8 cellular contexts compared by ENCODE assay signal in genomic region chr7:28411876-28412662, GRCh38. TPM values are rescaled to one million over a fixed set of nuclear protein-coding genes. Genes with fewer than 3 reads are reported as not detected.
A peak's percentile ranks its signal among the peaks of the same experiment; 100 is the strongest.
DNase-seq lines count a peak whose midpoint lies in the region; ATAC-seq, FAIRE-seq and TF ChIP-seq lines count a peak whose summit lies in the region.

TSS of gene CREB5 (plus strand) at chr7:28412518. CDS start at chr7:28412915, 397 bp downstream.

- no peaks in the 10 kb centered on the region for H3K9me3 ChIP-seq in HepG2 (ENCODE audit: low read length)
- H3K9me3 ChIP-seq in right lobe of liver = no peaks in the 10 kb centered on the region
- H3K9me3 ChIP-seq in K562 (replicated peaks; ENCODE audit: control insufficient read depth, insufficient read depth, low read depth, low read length) = no peaks in the 10 kb centered on the region
- no peaks in the 10 kb centered on the region for H3K9me3 ChIP-seq in aorta (ENCODE audit: control insufficient read depth, low read length)

- TF ChIP-seq POLR2A in HepG2 (IDR thresholded peaks at IDR 0.05; ENCODE audit: insufficient read depth in 1 of 2, low read depth in 2 of 2, low read length in 2 of 2) (no peak), right lobe of liver (IDR thresholded peaks at IDR 0.05) (no peak), K562 (conservative IDR thresholded peaks at IDR 0.05) (no peak)

- CTCF ChIA-PET in HepG2 (lab: Yijun Ruan, JAX; ENCODE audit: low intra/inter-chr PET ratio, low total read pairs) (no interaction called here), K562 (lab: Yijun Ruan, JAX; ENCODE audit: low intra/inter-chr PET ratio) (no interaction called here)

- TF ChIP-seq EP300 in HepG2 (IDR thresholded peaks at IDR 0.05; ENCODE audit: low read depth in 2 of 2, low read length in 2 of 2) = no peak
- TF ChIP-seq EP300 in HepG2 (CRISPR knock-in tag; IDR thresholded peaks at IDR 0.05; ENCODE audit: borderline replicate concordance) = no peak
- no peak for TF ChIP-seq EP300 in K562 (IDR thresholded peaks at IDR 0.05; ENCODE audit: low read length)

- H3K9ac ChIP-seq in HepG2 (ENCODE audit: insufficient read depth, low read depth, low read length) (no peak within 1 kb of the TSS), K562 (ENCODE audit: insufficient read depth in 1 of 2, low read depth in 2 of 2, low read length in 2 of 2) (no peak within 1 kb of the TSS)

- H3K4me2 ChIP-seq in HepG2 (ENCODE audit: low read depth, low read length) = no peak within 1 kb of the TSS
- no peak within 1 kb of the TSS for H3K4me2 ChIP-seq in K562 (ENCODE audit: insufficient read depth, low read length)

- TF ChIP-seq RAD21 in HepG2 (CRISPR knock-in tag; IDR thresholded peaks at IDR 0.05) = no peak
- TF ChIP-seq RAD21 in K562 (CRISPR knock-in tag; conservative IDR thresholded peaks at IDR 0.05 in 1 of 2, IDR thresholded peaks at IDR 0.05 in 1 of 2) = no peak

- POLR2A ChIA-PET in HepG2 (lab: Yijun Ruan, JAX) = no interaction called here
- POLR2A ChIA-PET in K562 (lab: Yijun Ruan, JAX) = no interaction called here

- 0 out of 2 replicates have a peak, but pooled peaks cover 7% of the 10 kb centered on the region for H3K4me1 ChIP-seq in HepG2 (ENCODE audit: insufficient read depth, low read length)
- peaks cover 0 to 15% (median 0%) of the 10 kb centered on the region in 4 donors for H3K4me1 ChIP-seq in right lobe of liver
- H3K4me1 ChIP-seq in K562 (replicated peaks in 1 of 2; ENCODE audit: control insufficient read depth in 2 of 2, insufficient read depth in 2 of 2, low read length in 2 of 2) = peaks cover 0 to 6% of the 10 kb centered on the region in 2 experiments; a peak in 2 of 5 replicates
- H3K4me1 ChIP-seq in aorta (ENCODE audit: control insufficient read depth in 1 of 2, insufficient read depth in 2 of 2, low read length in 2 of 2) = peaks cover 0 to 4% of the 10 kb centered on the region in 2 donors

- ATAC-seq in HepG2 (no peak), right lobe of liver (no peak), K562 (peak; percentile 26; the same call in 1 of the 3 replicates), aorta (ENCODE audit: low FRiP score) (no peak), GM19351 (IDR thresholded peaks at IDR 0.05; ENCODE audit: unreplicated experiment) (no peak), GM21619 (IDR thresholded peaks at IDR 0.05; ENCODE audit: unreplicated experiment) (no peak), GM21390 (IDR thresholded peaks at IDR 0.05; ENCODE audit: unreplicated experiment) (no peak)

- 56% methylated on average over 8 of the region's 8 CpGs for WGBS in HepG2 (ENCODE audit: low lambda C conversion rate)
- 31% methylated on average over 8 of the region's 8 CpGs for WGBS in right lobe of liver (ENCODE audit: insufficient coverage, low coverage, low lambda C conversion rate, missing lambda C conversion rate)
- WGBS in K562 (ENCODE audit: insufficient coverage, low coverage, missing lambda C conversion rate) = 0% methylated on average over 8 of the region's 8 CpGs
- WGBS in aorta, 2 donors = 42 to 45% methylated on average over 8 of the region's 8 CpGs

- H3K36me3 ChIP-seq in HepG2 (replicated peaks in 1 of 2; ENCODE audit: control insufficient read depth in 1 of 2, insufficient read depth in 2 of 2, low read length in 2 of 2) (no peaks in the 10 kb centered on the region), right lobe of liver (no peaks in the 10 kb centered on the region), K562 (ENCODE audit: control insufficient read depth, insufficient read depth, low read length) (no peaks in the 10 kb centered on the region), aorta (ENCODE audit: control insufficient read depth in 1 of 2, insufficient read depth in 2 of 2, low read length in 1 of 2) (no peaks in the 10 kb centered on the region)

- no TSS peak for BruUV-seq in HepG2 (replicated peaks; lab: Mats Ljungman, UMichigan)
- BruUV-seq in K562 (replicated peaks; lab: Mats Ljungman, UMichigan) = no TSS peak

- in situ Hi-C loops in HepG2 (cut with HindIII; ENCODE audit: extremely low pct_ligation_motif_present, low pct_unique_long_range_greater_than_20kb) = no loop called here
- in situ Hi-C loops in K562 (cut with MboI) = no loop called here

- no peaks in the 10 kb centered on the region for H3K9me1 ChIP-seq in K562 (ENCODE audit: control insufficient read depth, insufficient read depth, low read length)

- H3K27me3 ChIP-seq in HepG2 (ENCODE audit: control insufficient read depth in 1 of 2, insufficient read depth in 2 of 2, low read length in 2 of 2) (peaks cover 2 to 29% of the 10 kb centered on the region in 2 experiments), right lobe of liver (peaks cover 9 to 34% of the 10 kb centered on the region in 2 donors), K562 (ENCODE audit: control insufficient read depth in 2 of 2, insufficient read depth in 2 of 2, low read length in 2 of 2) (peaks cover 0 to 5% of the 10 kb centered on the region in 2 experiments; a peak in 1 of 5 replicates), aorta (ENCODE audit: control insufficient read depth in 1 of 2, insufficient read depth in 2 of 2, low read length in 1 of 2) (no peaks in the 10 kb centered on the region)

- H3K27ac ChIP-seq in HepG2 (ENCODE audit: extremely low read length, insufficient read depth, low read length) (no peak within 1 kb of the TSS), right lobe of liver (no peak within 1 kb of the TSS), K562 (ENCODE audit: extremely low read depth, low read depth, low read length) (no peak within 1 kb of the TSS), aorta (ENCODE audit: low read depth in 1 of 2, low read length in 2 of 2) (no peak within 1 kb of the TSS)

- intact Hi-C loops in HepG2 (cut with micrococcal nuclease; ENCODE audit: unreplicated experiment) = no loop called here
- intact Hi-C loops in right lobe of liver (cut with DNase I) = no loop called here
- intact Hi-C loops in K562 (cut with micrococcal nuclease) = no loop called here
- intact Hi-C loops in aorta (cut with DNase I) = loop anchor here (5.0 to 10.0 kb wide), 3 partner anchors 80 to 275 kb away; no protein-coding TSS in a partner anchor

- DNase-seq in HepG2 (ENCODE audit: low spot score) (no peak), right lobe of liver (no peak), K562 (ENCODE audit: extremely low read depth in 1 of 4, low spot score in 3 of 4) (peak in 1 of 4 experiments; percentile 8), mesenteric fat pad (ENCODE audit: low spot score) (no peak), aorta (no peak)

- H2AFZ ChIP-seq in HepG2 (ENCODE audit: low read length) (no peak within 1 kb of the TSS), K562 (ENCODE audit: low read depth, low read length) (no peak within 1 kb of the TSS)

- TF ChIP-seq CTCF in HepG2 (CRISPR knock-in tag; IDR thresholded peaks at IDR 0.05) (peak; percentile 4; the same call in 1 of the 2 replicates), right lobe of liver (IDR thresholded peaks at IDR 0.05) (no peak), K562 (IDR thresholded peaks at IDR 0.05 in 2 of 3, conservative IDR thresholded peaks at IDR 0.05 in 1 of 3; ENCODE audit: insufficient read depth in 2 of 3, low read depth in 1 of 3, low read length in 3 of 3) (0 out of 6 replicates have a peak, but pooled peaks have one; percentile 5 to 20 (median 13))

- H3K4me3 ChIP-seq in HepG2 (replicated peaks in 1 of 3; ENCODE audit: insufficient read depth in 1 of 3, low read depth in 2 of 3, low read length in 3 of 3) = no peak within 1 kb of the TSS
- H3K4me3 ChIP-seq in right lobe of liver = no peak within 1 kb of the TSS
- H3K4me3 ChIP-seq in K562 = no peak within 1 kb of the TSS
- H3K4me3 ChIP-seq in aorta (ENCODE audit: low read length in 2 of 2) = peak within 1 kb of the TSS; percentile 65 to 68

- H3K79me2 ChIP-seq in HepG2 (ENCODE audit: insufficient read depth, low read length) (no peaks in the 10 kb centered on the region), K562 (ENCODE audit: control insufficient read depth, insufficient read depth, low read length) (no peaks in the 10 kb centered on the region)

- H4K20me1 ChIP-seq in HepG2 (ENCODE audit: insufficient read depth, low read length) = no peaks in the 10 kb centered on the region
- H4K20me1 ChIP-seq in K562 (replicated peaks; ENCODE audit: control insufficient read depth, insufficient read depth, low read length) = no peaks in the 10 kb centered on the region

- FAIRE-seq in HepG2 (lab: Jason Lieb, UNC) (no peak), K562 (lab: Jason Lieb, UNC) (no peak)

RNA-seq across cellular contexts. Expression of gene CREB5, which starts in this region (rescaled TPM):
- total RNA-seq in HepG2 (2016; rRNA removed; fragmentation: Illumina TruSeq; extraction: Trizol) (0.38 and 0.45 TPM in 2 replicates), right lobe of liver (1 to 10 TPM in 4 of 6 experiments, under 1 TPM in 2; 0.48 to 6.3 (median 1.4) TPM), K562 (2014; rRNA removed) (1.7 and 1.9 TPM in 2 replicates), K562 (2014; rRNA removed; fragmentation: Illumina TruSeq; extraction: Trizol) (2.4 and 3.2 TPM in 2 replicates), K562 (2015; rRNA removed; fragmentation: Illumina TruSeq; extraction: Trizol) (2.9 and 3.1 TPM in 2 replicates), K562 (2021) (3.6 and 6.4 TPM in 2 replicates), mesenteric fat pad (45.3 TPM), aorta (10 to 100 TPM; 27.1 to 57.1 TPM)
- 0.40 and 0.53 TPM in 2 replicates for total RNA-seq in HepG2 (2016; cell fraction: cytosol; rRNA removed; fragmentation: Illumina TruSeq; extraction: Trizol; ENCODE audit: low read depth)
- 0.71 and 0.79 TPM in 2 replicates for total RNA-seq in HepG2 (2016; cell fraction: insoluble cytoplasmic fraction; rRNA removed; fragmentation: Illumina TruSeq; extraction: Trizol)
- 0.22 and 0.38 TPM in 2 replicates for total RNA-seq in HepG2 (2016; cell fraction: membrane; rRNA removed; fragmentation: Illumina TruSeq; extraction: Trizol)
- 2.4 and 3.2 TPM in 2 replicates for total RNA-seq in HepG2 (2016; cell fraction: nucleus; rRNA removed; fragmentation: Illumina TruSeq; extraction: Trizol)
- polyA plus RNA-seq in HepG2 (2011; rRNA removed) (0.71 and 2.3 TPM in 2 replicates), K562 (2011; rRNA removed) (0.33 and 0.37 TPM in 2 replicates), K562 (2014; fragmentation: Illumina TruSeq; extraction: Trizol) (3.9 and 4.0 TPM in 2 replicates), K562 (2014; fragmentation: Nextera tagmentation; extraction: Ambion mirVana) (1 to 10 TPM in 1 of 2 experiments, under 1 TPM in 1; 0.99 to 1.2 TPM), K562 (2014; rRNA removed) (1.8 and 2.1 TPM in 2 replicates), aorta (1 to 10 TPM; 2.6 to 8.6 TPM)
- 0.59 and 0.77 TPM in 2 replicates for polyA plus RNA-seq in HepG2 (2011; cell fraction: cytosol; rRNA removed)
- 5.0 and 6.0 TPM in 2 replicates for polyA plus RNA-seq in HepG2 (2011; cell fraction: nucleus; rRNA removed)
- 0.20 and 0.84 TPM in 2 replicates for polyA plus RNA-seq in HepG2 (2012)
- polyA plus RNA-seq in HepG2 (2016; cell fraction: cytosol; fragmentation: Illumina TruSeq; extraction: Trizol; ENCODE audit: low read depth) = 0.40 and 0.69 TPM in 2 replicates
- polyA plus RNA-seq in HepG2 (2016; cell fraction: insoluble cytoplasmic fraction; fragmentation: Illumina TruSeq; extraction: Trizol; ENCODE audit: low read depth) = 0.94 and 1.3 TPM in 2 replicates
- polyA plus RNA-seq in HepG2 (2016; cell fraction: membrane; fragmentation: Illumina TruSeq; extraction: Trizol; ENCODE audit: low read depth) = 0.03 and 0.40 TPM in 2 replicates
- polyA plus RNA-seq in HepG2 (2016; cell fraction: nucleus; fragmentation: Illumina TruSeq; extraction: Trizol; ENCODE audit: insufficient read depth, low read depth) = 1.5 and 2.1 TPM in 2 replicates
- polyA minus RNA-seq in HepG2 (2011; rRNA and poly(A)+ RNA removed; ENCODE audit: low replicate concordance) = 0.12 and 1.7 TPM in 2 replicates
- 0.18 and 0.79 TPM in 2 replicates for polyA minus RNA-seq in HepG2 (2011; cell fraction: cytosol; rRNA and poly(A)+ RNA removed)
- polyA minus RNA-seq in HepG2 (2011; cell fraction: nucleus; rRNA and poly(A)+ RNA removed) = 4.8 and 9.7 TPM in 2 replicates
- total RNA-seq in K562 (2011; cell fraction: chromatin; rRNA removed; ENCODE audit: low replicate concordance) = 0.83 and 1.1 TPM in 2 replicates
- total RNA-seq in K562 (2011; cell fraction: nucleolus; rRNA removed) = 0.67 and 1.4 TPM in 2 replicates
- 1.2 and 3.1 TPM in 2 replicates for total RNA-seq in K562 (2011; cell fraction: nucleoplasm; rRNA removed)
- polyA plus RNA-seq in K562 (2011; cell fraction: cytosol; rRNA removed) = 0.46 and 1.3 TPM in 2 replicates
- polyA plus RNA-seq in K562 (2011; cell fraction: nucleus; rRNA removed) = 1.3 and 1.9 TPM in 2 replicates
- polyA plus RNA-seq in K562 (2012) = 2.8 and 9.0 TPM in 2 replicates
- 1.1 and 1.2 TPM in 2 replicates for polyA minus RNA-seq in K562 (2011; rRNA and poly(A)+ RNA removed)
- polyA minus RNA-seq in K562 (2011; cell fraction: cytosol; rRNA and poly(A)+ RNA removed) = 1.5 TPM in 1 of 2 replicates, not detected in the other
- polyA minus RNA-seq in K562 (2011; cell fraction: nucleus; rRNA and poly(A)+ RNA removed) = 1.9 and 2.1 TPM in 2 replicates

Comparison
In these comparisons a context has a peak if more than half of its experiments do, and no peak if none do; other contexts are left out.
1. CTCF ChIP-seq: peak in HepG2 (single experiment) and K562 (3 of 3); none in right lobe of liver (0 of 4).
2. H3K4me3 ChIP-seq: peak in aorta (2 of 2); none in HepG2 (0 of 3), right lobe of liver (0 of 3) and K562 (single experiment).
3. intact Hi-C loops: an anchor here in aorta (5.0 to 10.0 kb wide); none called in HepG2, right lobe of liver and K562.
4. Of the 241 proteins assayed by ChIP-seq in both HepG2 and K562: peak only in HepG2: none; only in K562: none; in both: CTCF; in neither: 240.